In the genomic region with DNA sequence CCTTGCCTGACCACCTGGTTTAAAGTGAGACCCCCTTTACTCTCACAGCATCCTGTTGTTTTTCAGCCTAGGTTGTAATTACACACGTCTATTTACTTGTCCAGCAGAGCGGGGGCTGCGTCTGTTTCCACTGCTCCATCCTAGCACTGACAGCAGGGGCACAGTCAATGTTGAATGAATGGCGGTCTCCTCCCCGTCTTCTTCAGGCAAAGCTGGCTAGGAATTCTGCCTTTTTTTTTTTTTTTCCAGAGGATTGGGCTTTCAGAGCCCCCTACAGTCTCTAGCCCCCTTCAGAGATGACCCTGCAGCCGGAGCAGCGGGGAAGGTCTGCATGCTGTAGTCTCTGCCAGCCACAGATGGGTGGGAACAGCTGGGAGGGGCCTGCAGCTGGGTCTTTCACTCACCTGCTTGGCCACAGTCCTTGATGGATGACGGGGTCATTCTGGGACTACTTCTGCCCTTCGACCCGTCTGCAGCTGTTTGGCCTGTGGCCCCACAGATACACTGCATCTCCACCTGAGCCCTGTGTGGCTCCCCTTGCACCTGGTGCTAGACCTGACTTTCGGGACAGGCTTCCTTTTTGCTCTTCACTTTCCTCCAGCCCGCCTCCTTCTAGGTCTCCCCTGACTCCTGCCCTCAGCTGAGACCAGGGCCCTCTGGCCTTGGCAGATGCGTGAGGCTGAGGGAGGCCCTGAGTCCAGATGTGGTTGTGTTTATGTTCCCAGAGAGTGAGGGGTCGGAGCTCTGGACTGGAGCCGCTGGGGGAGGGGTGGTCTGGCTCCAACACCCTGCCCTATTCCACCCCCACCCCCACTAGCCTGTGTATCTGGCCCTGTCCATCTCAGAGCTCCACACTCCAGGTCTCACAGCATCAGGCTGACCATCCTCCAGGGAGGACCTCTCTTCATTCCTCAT, we compare ENCODE assay signal across 34 cellular contexts. TPM values are rescaled to one million over a fixed set of nuclear protein-coding genes. Genes with fewer than 3 reads are reported as not detected.
A peak's percentile ranks its signal among the peaks of the same experiment; 100 is the strongest.
DNase-seq lines count a peak whose midpoint lies in the region; ATAC-seq, FAIRE-seq and TF ChIP-seq lines count a peak whose summit lies in the region.
"Had no signal": no experiment of that assay in that cellular context is flagged by ENCODE, and none has a peak within 500 bp of the region (broad histone marks: within the 10 kb centered on the region; RNA-seq: fewer than 3 reads in every experiment).

No MANE protein-coding gene starts in this region.

- H3K4me1 Mint-ChIP-seq in activated naive CD8-positive, alpha-beta T cell treated with anti-CD3 and anti-CD28 coated beads, Interleukin-2, amount 10 ng/mL, durations not matched to agents 7 days and 5 days, result peaks cover 13% of the 10 kb centered on the region
- peaks cover 16% of the 10 kb centered on the region for H3K4me1 Mint-ChIP-seq in activated naive CD8-positive, alpha-beta T cell treated with anti-CD3 and anti-CD28 coated beads for 36 hours
- H3K4me1 Mint-ChIP-seq in type B pancreatic cell (ENCODE audit: unreplicated experiment), result no peaks in the 10 kb centered on the region

- no peak for ATAC-seq in activated naive CD8-positive, alpha-beta T cell treated with anti-CD3 and anti-CD28 coated beads, Interleukin-2, amount 10 ng/mL, durations not matched to agents 7 days and 5 days (ENCODE audit: low read depth)
- ATAC-seq in HepG2 (peak; percentile 51), GM21737 (IDR thresholded peaks at IDR 0.05; ENCODE audit: unreplicated experiment) (no peak)
- ATAC-seq: activated T-cell treated with anti-CD3 and anti-CD28 coated beads, Interleukin-2, amount 50 U/mL, for 4 hours; heart right ventricle; left cardiac atrium; stimulated activated naive CD8-positive, alpha-beta T cell treated with anti-CD3 and anti-CD28 coated beads, Interleukin-15, amount 100 ng/mL, for 72 hours had no signal

- H3K9ac ChIP-seq in adipocyte (ENCODE audit: low read length) (no peak overlapping the region), HepG2 (ENCODE audit: insufficient read depth, low read depth, low read length) (no peak overlapping the region)

- H3K27me3 Mint-ChIP-seq in activated naive CD8-positive, alpha-beta T cell treated with anti-CD3 and anti-CD28 coated beads, Interleukin-2, amount 10 ng/mL, durations not matched to agents 7 days and 5 days, result peaks cover 65% of the 10 kb centered on the region
- H3K27me3 Mint-ChIP-seq in activated naive CD8-positive, alpha-beta T cell treated with anti-CD3 and anti-CD28 coated beads for 36 hours, result peaks cover 54% of the 10 kb centered on the region
- peaks cover 85% of the 10 kb centered on the region for H3K27me3 Mint-ChIP-seq in type B pancreatic cell

- TF ChIP-seq RAD21 in HepG2 (CRISPR knock-in tag; IDR thresholded peaks at IDR 0.05), result no peak

- no peak for TF ChIP-seq POLR2A in HepG2 (IDR thresholded peaks at IDR 0.05; ENCODE audit: insufficient read depth in 1 of 2, low read depth in 2 of 2, low read length in 2 of 2)

- H3K36me3 ChIP-seq in adipocyte (ENCODE audit: control insufficient read depth, insufficient read depth, low read length, severe bottlenecking) (no peaks in the 10 kb centered on the region), HepG2 (replicated peaks in 1 of 2; ENCODE audit: control insufficient read depth in 1 of 2, insufficient read depth in 2 of 2, low read length in 2 of 2) (peaks cover 3 to 13% of the 10 kb centered on the region in 2 experiments; a peak in 3 of 5 replicates)
- H3K36me3 ChIP-seq: colonic mucosa, heart right ventricle, thyroid gland had no signal

- H4K20me1 ChIP-seq in HepG2 (ENCODE audit: insufficient read depth, low read length), result no peaks in the 10 kb centered on the region

- BruUV-seq in HepG2 (replicated peaks; lab: Mats Ljungman, UMichigan), result no TSS peak

- TF ChIP-seq EP300 in HepG2 (IDR thresholded peaks at IDR 0.05; ENCODE audit: low read depth in 2 of 2, low read length in 2 of 2), result no peak
- TF ChIP-seq EP300 in HepG2 (CRISPR knock-in tag; IDR thresholded peaks at IDR 0.05; ENCODE audit: borderline replicate concordance), result no peak

- peaks cover 4% of the 10 kb centered on the region for H3K9me3 Mint-ChIP-seq in activated naive CD8-positive, alpha-beta T cell treated with anti-CD3 and anti-CD28 coated beads, Interleukin-2, amount 10 ng/mL, durations not matched to agents 7 days and 5 days
- peaks cover 7% of the 10 kb centered on the region for H3K9me3 Mint-ChIP-seq in activated naive CD8-positive, alpha-beta T cell treated with anti-CD3 and anti-CD28 coated beads for 36 hours
- no peaks in the 10 kb centered on the region for H3K9me3 Mint-ChIP-seq in type B pancreatic cell
- H3K9me3 Mint-ChIP-seq: activated naive CD4-positive, alpha-beta T cell treated with anti-CD3 and anti-CD28 coated beads for 36 hours; activated T-cell treated with anti-CD3 and anti-CD28 coated beads, Interleukin-2, amount 50 U/mL, for 4 hours; stimulated activated naive CD8-positive, alpha-beta T cell treated with anti-CD3 and anti-CD28 coated beads, Interleukin-15, amount 100 ng/mL, for 72 hours had no signal

- no peak overlapping the region for H3K4me3 Mint-ChIP-seq in activated naive CD8-positive, alpha-beta T cell treated with anti-CD3 and anti-CD28 coated beads, Interleukin-2, amount 10 ng/mL, durations not matched to agents 7 days and 5 days
- H3K4me3 Mint-ChIP-seq in activated naive CD8-positive, alpha-beta T cell treated with anti-CD3 and anti-CD28 coated beads for 36 hours, result no peak overlapping the region
- H3K4me3 Mint-ChIP-seq in type B pancreatic cell, result no peak overlapping the region
- H3K4me3 Mint-ChIP-seq: activated CD4-positive, alpha-beta T cell treated with anti-CD3 and anti-CD28 coated beads, Interleukin-2, amount 10 ng/mL, durations not matched to agents 7 days and 5 days; activated naive CD4-positive, alpha-beta T cell treated with anti-CD3 and anti-CD28 coated beads for 36 hours; activated T-cell treated with anti-CD3 and anti-CD28 coated beads, Interleukin-2, amount 50 U/mL, for 4 hours; memory B cell; stimulated activated naive CD8-positive, alpha-beta T cell treated with anti-CD3 and anti-CD28 coated beads, Interleukin-15, amount 100 ng/mL, for 72 hours had no signal

- H3K79me2 ChIP-seq in HepG2 (ENCODE audit: insufficient read depth, low read length), result peaks cover 1% of the 10 kb centered on the region

- no peak overlapping the region for H3K4me3 ChIP-seq in adipocyte (ENCODE audit: low read length)
- H3K4me3 ChIP-seq in HepG2 (replicated peaks in 1 of 3; ENCODE audit: insufficient read depth in 1 of 3, low read depth in 2 of 3, low read length in 3 of 3), result no peak overlapping the region
- H3K4me3 ChIP-seq: colonic mucosa, heart right ventricle, thyroid gland had no signal

- no peak overlapping the region for H2AFZ ChIP-seq in HepG2 (ENCODE audit: low read length)

- WGBS in HepG2 (ENCODE audit: low lambda C conversion rate), result 81% methylated on average over 13 of the region's 15 CpGs

- H3K36me3 Mint-ChIP-seq in activated naive CD8-positive, alpha-beta T cell treated with anti-CD3 and anti-CD28 coated beads, Interleukin-2, amount 10 ng/mL, durations not matched to agents 7 days and 5 days, result peaks cover 6% of the 10 kb centered on the region
- peaks cover 3% of the 10 kb centered on the region for H3K36me3 Mint-ChIP-seq in activated naive CD8-positive, alpha-beta T cell treated with anti-CD3 and anti-CD28 coated beads for 36 hours
- no peaks in the 10 kb centered on the region for H3K36me3 Mint-ChIP-seq in type B pancreatic cell

- H3K9me3 ChIP-seq in adipocyte (ENCODE audit: control insufficient read depth, low read length), result peaks cover 4% of the 10 kb centered on the region
- no peaks in the 10 kb centered on the region for H3K9me3 ChIP-seq in HepG2 (ENCODE audit: low read length)
- H3K9me3 ChIP-seq: colonic mucosa, heart right ventricle, thyroid gland had no signal

- H3K27ac ChIP-seq in HepG2 (ENCODE audit: extremely low read length, insufficient read depth, low read length), result peak overlapping the region; percentile 12
- H3K27ac ChIP-seq: colonic mucosa, heart right ventricle, thyroid gland had no signal

- no peak for FAIRE-seq in HepG2 (lab: Jason Lieb, UNC)
- FAIRE-seq: D721Med, H1 had no signal

- POLR2A ChIA-PET in activated naive CD8-positive, alpha-beta T cell treated with anti-CD3 and anti-CD28 coated beads, Interleukin-2, amount 10 ng/mL, durations not matched to agents 7 days and 5 days (lab: Charles Lee), result no interaction called here
- POLR2A ChIA-PET in HepG2 (lab: Yijun Ruan, JAX), result interaction anchor here (1.4 kb wide), 1 partner anchor 9 kb away, joined by 5 read pairs; no protein-coding TSS in a partner anchor

- H3K27ac Mint-ChIP-seq in activated naive CD8-positive, alpha-beta T cell treated with anti-CD3 and anti-CD28 coated beads, Interleukin-2, amount 10 ng/mL, durations not matched to agents 7 days and 5 days, result no peak overlapping the region
- H3K27ac Mint-ChIP-seq in activated naive CD8-positive, alpha-beta T cell treated with anti-CD3 and anti-CD28 coated beads for 36 hours, result no peak overlapping the region
- H3K27ac Mint-ChIP-seq in type B pancreatic cell, result peak overlapping the region; percentile 30
- H3K27ac Mint-ChIP-seq: activated CD4-positive, alpha-beta T cell treated with anti-CD3 and anti-CD28 coated beads, Interleukin-2, amount 10 ng/mL, durations not matched to agents 7 days and 5 days; activated naive CD4-positive, alpha-beta T cell treated with anti-CD3 and anti-CD28 coated beads for 36 hours; memory B cell; progenitor cell of endocrine pancreas; stimulated activated naive CD8-positive, alpha-beta T cell treated with anti-CD3 and anti-CD28 coated beads, Interleukin-15, amount 100 ng/mL, for 72 hours had no signal

- H3K27me3 ChIP-seq in adipocyte (replicated peaks; ENCODE audit: control insufficient read depth, insufficient read depth, low read length) (peaks cover 50% of the 10 kb centered on the region), HepG2 (ENCODE audit: control insufficient read depth in 1 of 2, insufficient read depth in 2 of 2, low read length in 2 of 2) (no peaks in the 10 kb centered on the region)

- H3K4me2 ChIP-seq in HepG2 (ENCODE audit: low read depth, low read length), result 0 out of 2 replicates have a peak overlapping the region, but pooled peaks have one; percentile 1

- intact Hi-C loops in HepG2 (cut with micrococcal nuclease; ENCODE audit: unreplicated experiment), result loop anchor here (10.0 kb wide), 1 partner anchor 309 kb away; no protein-coding TSS in a partner anchor

- H3K4me1 ChIP-seq in adipocyte (ENCODE audit: control insufficient read depth, insufficient read depth, low read length) (no peaks in the 10 kb centered on the region), HepG2 (ENCODE audit: insufficient read depth, low read length) (peaks cover 18% of the 10 kb centered on the region)

- CTCF ChIA-PET in HepG2 (lab: Yijun Ruan, JAX; ENCODE audit: low intra/inter-chr PET ratio, low total read pairs), result no interaction called here

- in situ Hi-C loops in HepG2 (cut with HindIII; ENCODE audit: extremely low pct_ligation_motif_present, low pct_unique_long_range_greater_than_20kb), result no loop called here

- peak; percentile 4 for DNase-seq in activated naive CD8-positive, alpha-beta T cell treated with anti-CD3 and anti-CD28 coated beads, Interleukin-2, amount 10 ng/mL, durations not matched to agents 7 days and 5 days
- no peak for DNase-seq in activated naive CD8-positive, alpha-beta T cell treated with anti-CD3 and anti-CD28 coated beads for 36 hours
- DNase-seq in adipocyte (ENCODE audit: low read depth) (peak; percentile 21), HepG2 (ENCODE audit: low spot score) (no peak), type B pancreatic cell (ENCODE audit: extremely low spot score, unreplicated experiment) (no peak), SKM-1 treated with dmso at 0.1 percent for 144 hours (lab: John Stamatoyannopoulos, UW; ENCODE audit: unreplicated experiment) (no peak), activated T-cell treated with anti-CD3 and anti-CD28 coated beads for 4 hours (no peak)
- DNase-seq: 8988T; activated CD4-positive, alpha-beta T cell treated with anti-CD3 and anti-CD28 coated beads, Interleukin-2, amount 10 ng/mL, durations not matched to agents 7 days and 5 days; activated naive CD4-positive, alpha-beta T cell treated with anti-CD3 and anti-CD28 coated beads for 36 hours; activated T-cell treated with anti-CD3 and anti-CD28 coated beads, Interleukin-2, amount 50 U/mL, for 4 hours; amygdala; colonic mucosa; effector memory CD4-positive, alpha-beta T cell; erythroblast; foreskin melanocyte; heart right ventricle; left cardiac atrium; MM.1S; NCI-H1417; NCI-H2081 treated with DMSO at 0.1 percent for 48 hours; NCI-H446; OCI-M1; SHP77 treated with DMSO at 0.1 percent for 48 hours; stimulated activated CD4-positive, alpha-beta T cell treated with anti-CD3 and anti-CD28 coated beads, Interleukin-1b, Interleukin-23, amount 100 ng/mL, for 48 hours; stimulated activated CD8-positive, alpha-beta memory T cell treated with anti-CD3 and anti-CD28 coated beads, Interleukin-4, amount 100 ng/mL, for 48 hours; stimulated activated naive CD8-positive, alpha-beta T cell treated with anti-CD3 and anti-CD28 coated beads, Interleukin-15, amount 100 ng/mL, for 72 hours; SW 1271; thyroid gland had no signal

- TF ChIP-seq CTCF in HepG2 (CRISPR knock-in tag; IDR thresholded peaks at IDR 0.05), result no peak
- no peak for TF ChIP-seq CTCF in type B pancreatic cell (conservative IDR thresholded peaks at IDR 0.05)

RNA-seq across cellular contexts. Expression of gene PITX1, which starts 8.0 kb away (rescaled TPM):
- not detected for total RNA-seq in activated naive CD8-positive, alpha-beta T cell treated with anti-CD3 and anti-CD28 coated beads, Interleukin-2, amount 10 ng/mL, durations not matched to agents 7 days and 5 days
- not detected for total RNA-seq in activated naive CD8-positive, alpha-beta T cell treated with anti-CD3 and anti-CD28 coated beads for 36 hours
- total RNA-seq in HepG2 (2016; rRNA removed; fragmentation: Illumina TruSeq; extraction: Trizol) (13.1 and 20.2 TPM in 2 replicates), type B pancreatic cell (ENCODE audit: low replicate concordance) (6.3 and 13.4 TPM in 2 replicates)
- total RNA-seq in HepG2 (2016; cell fraction: cytosol; rRNA removed; fragmentation: Illumina TruSeq; extraction: Trizol; ENCODE audit: low read depth), result 12.8 and 17.7 TPM in 2 replicates
- total RNA-seq in HepG2 (2016; cell fraction: insoluble cytoplasmic fraction; rRNA removed; fragmentation: Illumina TruSeq; extraction: Trizol), result 12.5 and 19.9 TPM in 2 replicates
- total RNA-seq in HepG2 (2016; cell fraction: membrane; rRNA removed; fragmentation: Illumina TruSeq; extraction: Trizol), result 27.9 and 34.7 TPM in 2 replicates
- total RNA-seq in HepG2 (2016; cell fraction: nucleus; rRNA removed; fragmentation: Illumina TruSeq; extraction: Trizol), result 17.9 and 18.7 TPM in 2 replicates
- 11.7 and 17.0 TPM in 2 replicates for polyA plus RNA-seq in HepG2 (2011; rRNA removed)
- 13.4 and 20.2 TPM in 2 replicates for polyA plus RNA-seq in HepG2 (2011; cell fraction: cytosol; rRNA removed)
- polyA plus RNA-seq in HepG2 (2011; cell fraction: nucleus; rRNA removed), result 26.6 and 30.3 TPM in 2 replicates
- 6.9 and 13.4 TPM in 2 replicates for polyA plus RNA-seq in HepG2 (2012)
- 29.4 and 35.3 TPM in 2 replicates for polyA plus RNA-seq in HepG2 (2016; cell fraction: cytosol; fragmentation: Illumina TruSeq; extraction: Trizol; ENCODE audit: low read depth)
- 19.1 and 27.9 TPM in 2 replicates for polyA plus RNA-seq in HepG2 (2016; cell fraction: insoluble cytoplasmic fraction; fragmentation: Illumina TruSeq; extraction: Trizol; ENCODE audit: low read depth)
- polyA plus RNA-seq in HepG2 (2016; cell fraction: membrane; fragmentation: Illumina TruSeq; extraction: Trizol; ENCODE audit: low read depth), result 43.6 and 46.2 TPM in 2 replicates
- polyA plus RNA-seq in HepG2 (2016; cell fraction: nucleus; fragmentation: Illumina TruSeq; extraction: Trizol; ENCODE audit: insufficient read depth, low read depth), result 32.5 and 33.9 TPM in 2 replicates
- 19.5 and 28.2 TPM in 2 replicates for polyA minus RNA-seq in HepG2 (2011; rRNA and poly(A)+ RNA removed; ENCODE audit: low replicate concordance)
- 10.5 and 12.9 TPM in 2 replicates for polyA minus RNA-seq in HepG2 (2011; cell fraction: cytosol; rRNA and poly(A)+ RNA removed)
- polyA minus RNA-seq in HepG2 (2011; cell fraction: nucleus; rRNA and poly(A)+ RNA removed), result 6.4 and 6.8 TPM in 2 replicates
- total RNA-seq: activated CD4-positive, alpha-beta T cell treated with anti-CD3 and anti-CD28 coated beads, Interleukin-2, amount 10 ng/mL, durations not matched to agents 7 days and 5 days; H1; left cardiac atrium had no signal

RNA-seq across cellular contexts. Expression of gene CATSPER3, which starts 58.3 kb away (rescaled TPM):
- total RNA-seq in activated naive CD8-positive, alpha-beta T cell treated with anti-CD3 and anti-CD28 coated beads, Interleukin-2, amount 10 ng/mL, durations not matched to agents 7 days and 5 days, result under 1 TPM; 0.40 to 0.44 TPM
- under 1 TPM; 0.39 to 0.46 TPM for total RNA-seq in activated naive CD8-positive, alpha-beta T cell treated with anti-CD3 and anti-CD28 coated beads for 36 hours
- total RNA-seq in HepG2 (2016; rRNA removed; fragmentation: Illumina TruSeq; extraction: Trizol) (0.14 and 0.33 TPM in 2 replicates), type B pancreatic cell (ENCODE audit: low replicate concordance) (0.22 and 0.74 TPM in 2 replicates)
- total RNA-seq in HepG2 (2016; cell fraction: cytosol; rRNA removed; fragmentation: Illumina TruSeq; extraction: Trizol; ENCODE audit: low read depth), result 0.30 TPM in 1 of 2 replicates, not detected in the other
- total RNA-seq in HepG2 (2016; cell fraction: insoluble cytoplasmic fraction; rRNA removed; fragmentation: Illumina TruSeq; extraction: Trizol), result 0.24 and 0.36 TPM in 2 replicates
- total RNA-seq in HepG2 (2016; cell fraction: membrane; rRNA removed; fragmentation: Illumina TruSeq; extraction: Trizol), result 0.28 and 0.37 TPM in 2 replicates
- 0.47 and 0.81 TPM in 2 replicates for total RNA-seq in HepG2 (2016; cell fraction: nucleus; rRNA removed; fragmentation: Illumina TruSeq; extraction: Trizol)
- polyA plus RNA-seq in HepG2 (2011; rRNA removed), result 0.33 and 0.37 TPM in 2 replicates
- 0.40 TPM in 2 replicates for polyA plus RNA-seq in HepG2 (2011; cell fraction: cytosol; rRNA removed)
- polyA plus RNA-seq in HepG2 (2011; cell fraction: nucleus; rRNA removed), result 0.66 and 0.99 TPM in 2 replicates
- 0.15 and 0.23 TPM in 2 replicates for polyA plus RNA-seq in HepG2 (2012)
- polyA plus RNA-seq in HepG2 (2016; cell fraction: cytosol; fragmentation: Illumina TruSeq; extraction: Trizol; ENCODE audit: low read depth), result 0.32 and 0.54 TPM in 2 replicates
- 0.24 TPM in 1 of 2 replicates, not detected in the other for polyA plus RNA-seq in HepG2 (2016; cell fraction: insoluble cytoplasmic fraction; fragmentation: Illumina TruSeq; extraction: Trizol; ENCODE audit: low read depth)
- 0.35 and 0.48 TPM in 2 replicates for polyA plus RNA-seq in HepG2 (2016; cell fraction: membrane; fragmentation: Illumina TruSeq; extraction: Trizol; ENCODE audit: low read depth)
- 0.97 and 1.7 TPM in 2 replicates for polyA plus RNA-seq in HepG2 (2016; cell fraction: nucleus; fragmentation: Illumina TruSeq; extraction: Trizol; ENCODE audit: insufficient read depth, low read depth)
- polyA minus RNA-seq in HepG2 (2011; rRNA and poly(A)+ RNA removed; ENCODE audit: low replicate concordance), result 1.1 and 3.6 TPM in 2 replicates
- polyA minus RNA-seq in HepG2 (2011; cell fraction: cytosol; rRNA and poly(A)+ RNA removed), result not detected in 2 replicates
- polyA minus RNA-seq in HepG2 (2011; cell fraction: nucleus; rRNA and poly(A)+ RNA removed), result 0.90 and 1.1 TPM in 2 replicates
- total RNA-seq: H1 had no signal

Comparison
In these comparisons a context has a peak if more than half of its experiments do, and no peak if none do; other contexts are left out.
1. DNase-seq: peak in activated naive CD8-positive, alpha-beta T cell treated with anti-CD3 and anti-CD28 coated beads, Interleukin-2, amount 10 ng/mL, durations not matched to agents 7 days and 5 days (single experiment) and adipocyte (single experiment); none in activated naive CD8-positive, alpha-beta T cell treated with anti-CD3 and anti-CD28 coated beads for 36 hours (single experiment), HepG2 (single experiment), type B pancreatic cell (single experiment), SKM-1 treated with dmso at 0.1 percent for 144 hours (single experiment) and activated T-cell treated with anti-CD3 and anti-CD28 coated beads for 4 hours (single experiment).